In the genomic region with DNA sequence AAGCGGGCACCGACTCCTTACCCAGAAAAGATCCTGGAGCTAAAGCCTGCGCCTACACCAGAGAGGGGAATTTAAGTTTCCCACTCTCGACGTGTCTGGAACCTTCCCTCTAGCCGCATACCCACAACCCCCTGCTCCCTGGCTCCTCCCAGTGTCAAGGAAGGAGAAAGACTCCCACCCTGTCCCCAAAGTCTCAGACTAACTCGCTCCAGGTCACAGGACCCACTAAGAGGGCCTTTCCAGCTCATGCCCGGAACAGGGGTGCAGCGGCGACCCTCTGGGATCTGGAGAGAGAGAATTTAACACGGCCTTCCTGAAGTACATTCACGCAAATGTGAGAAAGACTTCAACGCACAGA, we compare ENCODE assay signal across 8 cellular contexts. TPM values are rescaled to one million over a fixed set of nuclear protein-coding genes. Genes with fewer than 3 reads are reported as not detected.
DNase-seq lines count a peak whose midpoint lies in the region; ATAC-seq and TF ChIP-seq lines count a peak whose summit lies in the region.

No MANE protein-coding gene starts in this region.

- peaks cover 66% of the 10 kb centered on the region for H3K27me3 ChIP-seq in CD8-positive, alpha-beta T cell (ENCODE audit: insufficient read depth, low read length)
- peaks cover 100% of the 10 kb centered on the region for H3K27me3 ChIP-seq in neural progenitor cell

- CTCF ChIA-PET in CD8-positive, alpha-beta T cell (lab: Charles Lee), result interaction anchor here (1.0 kb wide), 1 partner anchor 13 kb away, joined by 3 read pairs; no protein-coding TSS in a partner anchor

- no peaks in the 10 kb centered on the region for H3K36me3 Mint-ChIP-seq in CD8-positive, alpha-beta T cell
- no peaks in the 10 kb centered on the region for H3K36me3 Mint-ChIP-seq in neural progenitor cell

- no peak overlapping the region for H3K27ac ChIP-seq in CD8-positive, alpha-beta T cell (ENCODE audit: low read depth, low read length)
- no peak overlapping the region for H3K27ac ChIP-seq in neural progenitor cell

- in situ Hi-C loops in ACHN (cut with HindIII; ENCODE audit: low pct_ligation_motif_present, low pct_unique_long_range_greater_than_20kb, low sequenced_read_pairs), result no loop called here

- no peak for DNase-seq in CD8-positive, alpha-beta T cell
- DNase-seq in NB4 (ENCODE audit: low read depth) (peak; percentile 30), epithelial cell of proximal tubule (ENCODE audit: low read depth) (no peak), neural progenitor cell (ENCODE audit: low spot score) (peak; percentile 50), ACHN (no peak), HCEC 1CT (no peak)

- no peaks in the 10 kb centered on the region for H3K36me3 ChIP-seq in CD8-positive, alpha-beta T cell (ENCODE audit: insufficient read depth, low read length)
- H3K36me3 ChIP-seq in neural progenitor cell, result no peaks in the 10 kb centered on the region

- intact Hi-C loops in CD8-positive, alpha-beta T cell (cut with DNase I, micrococcal nuclease), result loop anchor here (5.0 kb wide), 3 partner anchors 290 to 405 kb away; a partner anchor contains a TSS

- no peaks in the 10 kb centered on the region for H3K9me3 ChIP-seq in CD8-positive, alpha-beta T cell (ENCODE audit: low read length)
- H3K9me3 ChIP-seq in neural progenitor cell (ENCODE audit: low read depth), result no peaks in the 10 kb centered on the region

- H3K4me1 ChIP-seq in CD8-positive, alpha-beta T cell (ENCODE audit: insufficient read depth, low read length), result peaks cover 54% of the 10 kb centered on the region
- H3K4me1 ChIP-seq in neural progenitor cell, result peaks cover 53% of the 10 kb centered on the region

- H4K20me1 ChIP-seq in neural progenitor cell (ENCODE audit: low read depth), result peaks cover 82% of the 10 kb centered on the region

- H2AFZ ChIP-seq in neural progenitor cell (replicated peaks), result no peak overlapping the region

- no peak overlapping the region for H3K9ac ChIP-seq in neural progenitor cell

- H3K4me1 Mint-ChIP-seq in CD8-positive, alpha-beta T cell (ENCODE audit: low read depth), result peaks cover 45% of the 10 kb centered on the region
- peaks cover 20% of the 10 kb centered on the region for H3K4me1 Mint-ChIP-seq in neural progenitor cell

- H3F3A ChIP-seq in neural progenitor cell (ENCODE audit: low read depth), result peaks cover 62% of the 10 kb centered on the region

- no peak overlapping the region for H3K27ac Mint-ChIP-seq in CD8-positive, alpha-beta T cell
- no peak overlapping the region for H3K27ac Mint-ChIP-seq in neural progenitor cell

- H3K4me2 ChIP-seq in neural progenitor cell, result peak overlapping the region; percentile 85

- peak overlapping the region; percentile 28 for H3K4me3 ChIP-seq in CD8-positive, alpha-beta T cell (ENCODE audit: low read depth, low read length)
- no peak overlapping the region for H3K4me3 ChIP-seq in NB4 (ENCODE audit: low read depth, low read length)
- H3K4me3 ChIP-seq in epithelial cell of proximal tubule (ENCODE audit: low read depth, low read length), result no peak overlapping the region
- H3K4me3 ChIP-seq in neural progenitor cell, result peak overlapping the region; percentile 43

- TF ChIP-seq POLR2A in NB4 (IDR thresholded peaks at IDR 0.05; ENCODE audit: extremely low read depth, insufficient read length), result no peak

- no peak for TF ChIP-seq CTCF in CD8-positive, alpha-beta T cell (IDR thresholded peaks at IDR 0.05)
- TF ChIP-seq CTCF in NB4 (IDR thresholded peaks at IDR 0.05; ENCODE audit: low read depth, low read length) (no peak), epithelial cell of proximal tubule (conservative IDR thresholded peaks at IDR 0.05; ENCODE audit: low read depth, low read length) (peak; percentile 13), neural progenitor cell (IDR thresholded peaks at IDR 0.05) (no peak)

- POLR2A ChIA-PET in CD8-positive, alpha-beta T cell (lab: Charles Lee), result interaction anchor here (0.9 to 1.0 kb wide), 2 partner anchors 24 to 391 kb away, joined by 3 read pairs; no protein-coding TSS in a partner anchor

- peak; percentile 9 for ATAC-seq in CD8-positive, alpha-beta T cell
- no peak for ATAC-seq in GM21526 (IDR thresholded peaks at IDR 0.05; ENCODE audit: low FRiP score, unreplicated experiment)
- no peak for ATAC-seq in activated CD4-positive, CD25-positive, alpha-beta regulatory T cell treated with anti-CD3 and anti-CD28 coated beads, Interleukin-2, amount 50 U/mL, for 24 hours

- H3K27me3 Mint-ChIP-seq in CD8-positive, alpha-beta T cell (ENCODE audit: low read depth), result peaks cover 77% of the 10 kb centered on the region
- H3K27me3 Mint-ChIP-seq in neural progenitor cell (ENCODE audit: insufficient read depth, low read depth), result peaks cover 84% of the 10 kb centered on the region

- peak overlapping the region; percentile 77 for H3K4me3 Mint-ChIP-seq in CD8-positive, alpha-beta T cell
- peak overlapping the region; percentile 80 for H3K4me3 Mint-ChIP-seq in neural progenitor cell

- no peaks in the 10 kb centered on the region for H3K79me2 ChIP-seq in neural progenitor cell (ENCODE audit: low read depth)

- H3K9me3 Mint-ChIP-seq in CD8-positive, alpha-beta T cell, result no peaks in the 10 kb centered on the region
- peaks cover 4% of the 10 kb centered on the region for H3K9me3 Mint-ChIP-seq in neural progenitor cell

RNA-seq across cellular contexts. Expression of a gene that starts 3.9 kb away (rescaled TPM):
- not detected for total RNA-seq in CD8-positive, alpha-beta T cell
- not detected in 2 replicates for total RNA-seq in epithelial cell of proximal tubule
- total RNA-seq in neural progenitor cell (ENCODE audit: low replicate concordance), result not detected in 2 replicates

RNA-seq across cellular contexts. Expression of a gene that starts 23.7 kb away (rescaled TPM):
- total RNA-seq in CD8-positive, alpha-beta T cell, result 10 to 100 TPM; 18.4 to 26.1 TPM
- total RNA-seq in epithelial cell of proximal tubule (3.1 and 4.7 TPM in 2 replicates), neural progenitor cell (ENCODE audit: low replicate concordance) (40.5 and 60.0 TPM in 2 replicates)

Comparison
In these comparisons a context has a peak if more than half of its experiments do, and no peak if none do; other contexts are left out.
1. DNase-seq: peak in NB4 (single experiment) and neural progenitor cell (single experiment); none in CD8-positive, alpha-beta T cell (0 of 7), epithelial cell of proximal tubule (single experiment), ACHN (single experiment) and HCEC 1CT (single experiment).
2. H3K4me3 ChIP-seq: peak in CD8-positive, alpha-beta T cell (single experiment) and neural progenitor cell (single experiment); none in NB4 (single experiment) and epithelial cell of proximal tubule (single experiment).